14 cellular contexts compared by ENCODE assay signal in genomic region chr17:72416054-72416691, GRCh38.
DNase-seq lines count a peak whose midpoint lies in the region; ATAC-seq, FAIRE-seq and TF ChIP-seq lines count a peak whose summit lies in the region.
"Had no signal": no experiment of that assay in that cellular context is flagged by ENCODE, and none has a peak within 500 bp of the region (broad histone marks: within the 10 kb centered on the region; RNA-seq: fewer than 3 reads in every experiment).

No MANE protein-coding gene starts in this region.

- TF ChIP-seq CTCF in BE2C (IDR thresholded peaks at IDR 0.05; ENCODE audit: low read depth, low read length) = no peak
- TF ChIP-seq CTCF in astrocyte (IDR thresholded peaks at IDR 0.05; ENCODE audit: insufficient read depth, low read depth, low read length) = no peak

- H3K9me3 ChIP-seq in BE2C = no peaks in the 10 kb centered on the region
- H3K9me3 ChIP-seq in astrocyte (ENCODE audit: insufficient read depth, low read depth, low read length) = peaks cover 8% of the 10 kb centered on the region

- H3K36me3 Mint-ChIP-seq in astrocyte (ENCODE audit: low read depth, unreplicated experiment) = peaks cover 37% of the 10 kb centered on the region
- H3K36me3 Mint-ChIP-seq in natural killer cell treated with Interleukin-12 subunit alpha and Interleukin-12 subunit beta and Interleukin-15 and Interleukin-18, amount 100 ng/mL, for 72 hours = peaks cover 7% of the 10 kb centered on the region

- no peak overlapping the region for H3K27ac ChIP-seq in astrocyte (ENCODE audit: low read depth, low read length)
- H3K27ac ChIP-seq: suprapubic skin had no signal

- DNase-seq in BE2C (peak; percentile 71), NCI-H2107 treated with DMSO at 0.1 percent for 48 hours (lab: John Stamatoyannopoulos, UW; ENCODE audit: unreplicated experiment) (peak; percentile 77), astrocyte (ENCODE audit: low read depth) (peak; percentile 34), left kidney (ENCODE audit: low read depth, low spot score) (peak; percentile 58), NCI-H187 treated with DMSO at 0.1 percent for 48 hours (lab: John Stamatoyannopoulos, UW) (no peak), kidney tubule cell (ENCODE audit: low spot score) (no peak)
- no peak for DNase-seq in natural killer cell treated with Interleukin-12 subunit alpha and Interleukin-12 subunit beta and Interleukin-15 and Interleukin-18, amount 100 ng/mL, for 72 hours (ENCODE audit: low spot score)
- DNase-seq: activated CD8-positive, alpha-beta memory T cell treated with anti-CD3 and anti-CD28 coated beads for 24 hours; GF-D8; NCI-H1092 had no signal

- H3K36me3 ChIP-seq in BE2C = no peaks in the 10 kb centered on the region
- peaks cover 4% of the 10 kb centered on the region for H3K36me3 ChIP-seq in astrocyte (ENCODE audit: insufficient read depth, low read length)
- H3K36me3 ChIP-seq: suprapubic skin had no signal

- no peaks in the 10 kb centered on the region for H3K27me3 Mint-ChIP-seq in astrocyte (ENCODE audit: low read depth, unreplicated experiment)
- peaks cover 3 to 8% of the 10 kb centered on the region in 2 donors for H3K27me3 Mint-ChIP-seq in natural killer cell treated with Interleukin-12 subunit alpha and Interleukin-12 subunit beta and Interleukin-15 and Interleukin-18, amount 100 ng/mL, for 72 hours

- peak overlapping the region; percentile 16 for H3K9ac ChIP-seq in astrocyte (ENCODE audit: low read length)

- peaks cover 9% of the 10 kb centered on the region for H3K9me3 Mint-ChIP-seq in astrocyte (ENCODE audit: unreplicated experiment)
- H3K9me3 Mint-ChIP-seq in natural killer cell treated with Interleukin-12 subunit alpha and Interleukin-12 subunit beta and Interleukin-15 and Interleukin-18, amount 100 ng/mL, for 72 hours = peaks cover 8% of the 10 kb centered on the region

- peaks cover 10% of the 10 kb centered on the region for H3K79me2 ChIP-seq in astrocyte (ENCODE audit: insufficient read depth, low read length)

- H3K4me1 ChIP-seq in BE2C (peaks cover 7% of the 10 kb centered on the region; the same call in 1 of the 2 replicates), astrocyte (ENCODE audit: insufficient read depth, low read length) (peaks cover 35% of the 10 kb centered on the region)

- no peak overlapping the region for H3K4me3 Mint-ChIP-seq in astrocyte (ENCODE audit: unreplicated experiment)
- H3K4me3 Mint-ChIP-seq in natural killer cell treated with Interleukin-12 subunit alpha and Interleukin-12 subunit beta and Interleukin-15 and Interleukin-18, amount 100 ng/mL, for 72 hours = no peak overlapping the region
- H3K4me3 Mint-ChIP-seq: activated naive CD8-positive, alpha-beta T cell had no signal

- no peak overlapping the region for H3K4me3 ChIP-seq in BE2C (ENCODE audit: low read depth, low read length)
- H3K4me3 ChIP-seq in astrocyte (ENCODE audit: insufficient read depth, low read depth, low read length) = no peak overlapping the region
- H3K4me3 ChIP-seq: dorsolateral prefrontal cortex, suprapubic skin had no signal

- no peaks in the 10 kb centered on the region for H4K20me1 ChIP-seq in astrocyte (ENCODE audit: insufficient read depth, low read length)

- peak overlapping the region; percentile 65 for H3K4me2 ChIP-seq in astrocyte (ENCODE audit: low read length)

- H2AFZ ChIP-seq in astrocyte (ENCODE audit: low read depth, low read length) = no peak overlapping the region

- peaks cover 24% of the 10 kb centered on the region for H3K4me1 Mint-ChIP-seq in astrocyte (ENCODE audit: low read depth, unreplicated experiment)
- no peaks in the 10 kb centered on the region for H3K4me1 Mint-ChIP-seq in natural killer cell treated with Interleukin-12 subunit alpha and Interleukin-12 subunit beta and Interleukin-15 and Interleukin-18, amount 100 ng/mL, for 72 hours (ENCODE audit: low read depth in 2 of 2)

- FAIRE-seq in astrocyte (lab: Jason Lieb, UNC) = no peak

- no peak for ATAC-seq in natural killer cell treated with Interleukin-12 subunit alpha and Interleukin-12 subunit beta and Interleukin-15 and Interleukin-18, amount 100 ng/mL, for 72 hours
- no peak for ATAC-seq in HG03469 (IDR thresholded peaks at IDR 0.05; ENCODE audit: unreplicated experiment)

- H3K27ac Mint-ChIP-seq in astrocyte (ENCODE audit: unreplicated experiment) = peak overlapping the region; percentile 80
- H3K27ac Mint-ChIP-seq in natural killer cell treated with Interleukin-12 subunit alpha and Interleukin-12 subunit beta and Interleukin-15 and Interleukin-18, amount 100 ng/mL, for 72 hours = no peak overlapping the region
- H3K27ac Mint-ChIP-seq: activated naive CD8-positive, alpha-beta T cell had no signal

- H3K27me3 ChIP-seq in BE2C (no peaks in the 10 kb centered on the region), astrocyte (ENCODE audit: insufficient read depth, low read length) (no peaks in the 10 kb centered on the region)
- H3K27me3 ChIP-seq: suprapubic skin had no signal

Comparison
In these comparisons a context has a peak if more than half of its experiments do, and no peak if none do; other contexts are left out.
1. DNase-seq: peak in BE2C (single experiment), NCI-H2107 treated with DMSO at 0.1 percent for 48 hours (single experiment), astrocyte (single experiment) and left kidney (single experiment); none in NCI-H187 treated with DMSO at 0.1 percent for 48 hours (single experiment), natural killer cell treated with Interleukin-12 subunit alpha and Interleukin-12 subunit beta and Interleukin-15 and Interleukin-18, amount 100 ng/mL, for 72 hours (single experiment) and kidney tubule cell (single experiment).